1 cellular context compared by ENCODE assay signal in genomic region chr1:16904560-16905111, GRCh38.
TF ChIP-seq lines count a peak whose summit lies in the region.

No MANE protein-coding gene starts in this region.

TF ChIP-seq in H1, 55 proteins besides CTCF, POLR2A, EP300 and RAD21:
- TF ChIP-seq MAFK (IDR thresholded peaks at IDR 0.05; ENCODE audit: low read depth, low read length) = no peak
- no peak; the same call in 1 of the 2 replicates for TF ChIP-seq POLR2AphosphoS5 (IDR thresholded peaks at IDR 0.05; ENCODE audit: low read depth, low read length)
- no peak for TF ChIP-seq GTF2F1 (IDR thresholded peaks at IDR 0.05; ENCODE audit: borderline replicate concordance, low read depth, low read length)
- peak; percentile 90 for TF ChIP-seq CREB1 (IDR thresholded peaks at IDR 0.05)
- TF ChIP-seq KDM4A (IDR thresholded peaks at IDR 0.05; ENCODE audit: low read depth, low read length, severe bottlenecking) = no peak
- TF ChIP-seq TEAD4 (IDR thresholded peaks at IDR 0.05; ENCODE audit: low read depth, low read length) = no peak
- TF ChIP-seq GABPA (IDR thresholded peaks at IDR 0.05; ENCODE audit: borderline replicate concordance, insufficient read depth, low read length) = peak; percentile 54; the same call in 1 of the 2 replicates
- TF ChIP-seq CEBPB (IDR thresholded peaks at IDR 0.05; ENCODE audit: low read depth, low read length) = peak; percentile 34; the same call in 1 of the 2 replicates
- TF ChIP-seq EZH2 (IDR thresholded peaks at IDR 0.05; ENCODE audit: low read depth, low read length, severe bottlenecking) = no peak
- TF ChIP-seq TAF1 (IDR thresholded peaks at IDR 0.05; ENCODE audit: low read depth, low read length) = peak; percentile 80
- peak; percentile 33; the same call in 1 of the 2 replicates for TF ChIP-seq PHF8 (conservative IDR thresholded peaks at IDR 0.05; ENCODE audit: low read depth, low read length)
- TF ChIP-seq RFX5 (IDR thresholded peaks at IDR 0.05; ENCODE audit: borderline replicate concordance, low read depth, low read length) = no peak
